ENCODE assay signal across 17 cellular contexts in the genomic region with DNA sequence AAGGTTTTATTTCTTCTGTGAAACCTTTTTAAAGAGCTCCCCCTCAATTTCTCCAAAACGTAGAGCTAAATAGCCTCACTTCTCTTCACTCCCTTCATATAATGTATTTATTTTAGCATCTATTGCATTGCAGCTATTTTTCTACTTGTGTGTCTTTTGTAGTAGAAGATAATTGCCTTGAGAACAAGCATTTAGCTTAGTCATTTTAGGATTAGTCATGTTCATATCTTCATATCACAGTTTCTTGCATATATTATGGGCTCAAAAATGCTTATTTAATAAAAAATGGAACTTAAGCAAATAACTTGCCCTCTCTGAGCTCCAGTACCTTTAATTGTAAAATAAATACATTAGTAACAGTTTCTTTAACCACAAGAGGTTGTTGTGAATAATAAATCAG.
DNase-seq lines count a peak whose midpoint lies in the region; ATAC-seq, FAIRE-seq and TF ChIP-seq lines count a peak whose summit lies in the region.
"Had no signal": no experiment of that assay in that cellular context is flagged by ENCODE, and none has a peak within 500 bp of the region (broad histone marks: within the 10 kb centered on the region; RNA-seq: fewer than 3 reads in every experiment).

No MANE protein-coding gene starts in this region.

- H3K27me3 ChIP-seq in PC-3 (ENCODE audit: low read length) (no peaks in the 10 kb centered on the region), bronchial epithelial cell (ENCODE audit: control insufficient read depth, insufficient read depth, low read length) (no peaks in the 10 kb centered on the region), brain microvascular endothelial cell (replicated peaks) (no peaks in the 10 kb centered on the region)
- H3K27me3 ChIP-seq: MG63 had no signal

- CTCF ChIA-PET in PC-3 (lab: Charles Lee) = interaction anchor here (0.6 to 0.9 kb wide), 2 partner anchors 138 to 551 kb away, joined by 3 read pairs; no protein-coding TSS in a partner anchor

- no peaks in the 10 kb centered on the region for H3K9me3 ChIP-seq in PC-3 (ENCODE audit: low read length)
- H3K9me3 ChIP-seq: MG63 had no signal

- in situ Hi-C loops in brain microvascular endothelial cell (cut with HindIII; ENCODE audit: low pct_ligation_motif_present, low sequenced_read_pairs) = no loop called here

- no peak for TF ChIP-seq CTCF in PC-3 (conservative IDR thresholded peaks at IDR 0.05; ENCODE audit: low read depth, low read length)
- TF ChIP-seq CTCF in bronchial epithelial cell (IDR thresholded peaks at IDR 0.05; ENCODE audit: insufficient read depth, low read length, severe bottlenecking) = no peak
- no peak for TF ChIP-seq CTCF in fibroblast of pulmonary artery (IDR thresholded peaks at IDR 0.05; ENCODE audit: low read length, missing control alignments)
- no peak for TF ChIP-seq CTCF in brain microvascular endothelial cell (IDR thresholded peaks at IDR 0.05; ENCODE audit: low read depth, low read length, missing control alignments)

- DNase-seq in GM03348 (ENCODE audit: low spot score) = peak; percentile 1
- DNase-seq in PC-3 = peak; percentile 51
- peak; percentile 15 for DNase-seq in bronchial epithelial cell (ENCODE audit: low read depth)
- DNase-seq in fibroblast of pulmonary artery (ENCODE audit: low read depth) = peak; percentile 23
- no peak for DNase-seq in activated CD4-positive, CD25-positive, alpha-beta regulatory T cell (lab: John Stamatoyannopoulos, UW)
- DNase-seq in brain microvascular endothelial cell = no peak
- no peak for DNase-seq in NCI-H2081 treated with DMSO at 0.1 percent for 48 hours (lab: John Stamatoyannopoulos, UW)
- DNase-seq: AML-193, COR-L47, DMS153, GOT3, MG63, NCI-H1092, NCI-H524 treated with DMSO at 0.1 percent for 48 hours had no signal

- ATAC-seq in PC-3 (peak; percentile 76), HG03520 (IDR thresholded peaks at IDR 0.05; ENCODE audit: unreplicated experiment) (no peak)
- ATAC-seq: GM12878, HepG2 had no signal

- H3K4me2 ChIP-seq in PC-3 (ENCODE audit: low read length) = peak overlapping the region; percentile 39

- BruUV-seq in PC-3 (replicated peaks; lab: Mats Ljungman, UMichigan) = no TSS peak

- no peaks in the 10 kb centered on the region for H3K9me2 ChIP-seq in PC-3 (replicated peaks; ENCODE audit: low read length)

- no peak overlapping the region for H3K9ac ChIP-seq in PC-3 (ENCODE audit: low read length)

- intact Hi-C loops in PC-3 (cut with micrococcal nuclease) = no loop called here

- POLR2A ChIA-PET in PC-3 (lab: Charles Lee; ENCODE audit: unreplicated experiment) = no interaction called here

- H2AFZ ChIP-seq in PC-3 (ENCODE audit: low read length) = no peak overlapping the region

- H3F3A ChIP-seq in PC-3 (ENCODE audit: low read length, unreplicated experiment) = peaks cover 4% of the 10 kb centered on the region

- H3K27ac ChIP-seq in PC-3 (ENCODE audit: low read length) = peak overlapping the region; percentile 50
- no peak overlapping the region for H3K27ac ChIP-seq in brain microvascular endothelial cell

- H3K4me1 ChIP-seq in PC-3 (ENCODE audit: insufficient read depth, low read length) = peaks cover 12% of the 10 kb centered on the region

- H3K36me3 ChIP-seq in PC-3 (ENCODE audit: low read depth, low read length) = no peaks in the 10 kb centered on the region
- no peaks in the 10 kb centered on the region for H3K36me3 ChIP-seq in bronchial epithelial cell (ENCODE audit: control insufficient read depth, insufficient read depth, low read length)
- H3K36me3 ChIP-seq in brain microvascular endothelial cell (replicated peaks) = no peaks in the 10 kb centered on the region
- H3K36me3 ChIP-seq: MG63 had no signal

- H3K79me2 ChIP-seq in PC-3 (ENCODE audit: low read length) = no peaks in the 10 kb centered on the region

- no peaks in the 10 kb centered on the region for H4K20me1 ChIP-seq in PC-3 (ENCODE audit: low read length)

- no peak for FAIRE-seq in bronchial epithelial cell (lab: Jason Lieb, UNC)
- FAIRE-seq: GM12878, HepG2 had no signal

- no peak overlapping the region for H3K4me3 ChIP-seq in PC-3 (ENCODE audit: low read length)
- no peak overlapping the region for H3K4me3 ChIP-seq in bronchial epithelial cell (ENCODE audit: low read depth, low read length)
- no peak overlapping the region for H3K4me3 ChIP-seq in fibroblast of pulmonary artery (replicated peaks; ENCODE audit: low read depth, low read length)
- H3K4me3 ChIP-seq in brain microvascular endothelial cell (ENCODE audit: low read depth, low read length) = no peak overlapping the region
- H3K4me3 ChIP-seq: GM12878, MG63 had no signal

Comparison
In these comparisons a context has a peak if more than half of its experiments do, and no peak if none do; other contexts are left out.
1. DNase-seq: peak in GM03348 (single experiment), PC-3 (single experiment), bronchial epithelial cell (single experiment) and fibroblast of pulmonary artery (single experiment); none in activated CD4-positive, CD25-positive, alpha-beta regulatory T cell (0 of 4), brain microvascular endothelial cell (single experiment) and NCI-H2081 treated with DMSO at 0.1 percent for 48 hours (single experiment).